ENCODE assay signal across 20 cellular contexts in the genomic region with DNA sequence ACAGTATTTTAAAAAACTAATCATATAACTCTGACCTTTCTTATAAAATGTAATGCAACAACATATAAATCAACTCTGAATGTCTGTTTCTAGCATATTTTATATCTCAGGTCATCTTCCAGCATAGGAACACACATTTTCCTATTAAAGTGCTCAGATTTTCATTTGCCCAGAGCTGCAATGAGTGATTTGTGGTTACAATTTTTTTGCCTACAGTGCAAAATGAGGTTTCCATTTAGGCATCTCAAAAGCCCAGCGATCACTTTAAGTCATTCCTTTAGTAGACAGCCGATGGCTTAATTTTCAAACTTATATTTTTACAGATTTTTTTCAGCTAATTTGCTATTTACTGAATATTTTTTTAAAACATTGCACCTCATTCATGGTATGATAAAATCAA. TPM values are rescaled to one million over a fixed set of nuclear protein-coding genes. Genes with fewer than 3 reads are reported as not detected.
DNase-seq lines count a peak whose midpoint lies in the region; ATAC-seq and TF ChIP-seq lines count a peak whose summit lies in the region.
"Had no signal": no experiment of that assay in that cellular context is flagged by ENCODE, and none has a peak within 500 bp of the region (broad histone marks: within the 10 kb centered on the region; RNA-seq: fewer than 3 reads in every experiment).

No MANE protein-coding gene starts in this region.

- H3K27ac ChIP-seq in heart right ventricle (peak overlapping the region in 3 of 10 donors; percentile 2 to 87 (median 53)), esophagus muscularis mucosa (replicated peaks in 1 of 4) (peak overlapping the region in 3 of 4 donors; percentile 19 to 54 (median 28)), muscle layer of duodenum (ENCODE audit: low read length) (peak overlapping the region; percentile 74), tibial artery (peak overlapping the region; percentile 31 to 42)
- H3K27ac ChIP-seq: C4-2B, HL-60, KMS-11 had no signal

- H3K9me3 ChIP-seq in heart right ventricle (no peaks in the 10 kb centered on the region), esophagus muscularis mucosa (no peaks in the 10 kb centered on the region), muscle layer of duodenum (ENCODE audit: control insufficient read depth in 1 of 2, low read length in 2 of 2) (no peaks in the 10 kb centered on the region), tibial artery (no peaks in the 10 kb centered on the region)
- H3K9me3 ChIP-seq: MG63 had no signal

- intact Hi-C loops in heart right ventricle (cut with DNase I) (loop anchor here in 1 of 10 donors (10.0 kb wide), 1 partner anchor 57 kb away; no protein-coding TSS in a partner anchor), left ventricle myocardium superior (cut with micrococcal nuclease) (no loop called here), esophagus muscularis mucosa (cut with DNase I) (no loop called here), tibial artery (cut with DNase I; ENCODE audit: low total_unique reads) (loop anchor here (10.0 kb wide), 2 partner anchors 163 to 167 kb away; no protein-coding TSS in a partner anchor)

- ATAC-seq in heart right ventricle = no peak
- ATAC-seq in left ventricle myocardium superior = no peak
- ATAC-seq in HG03196 (IDR thresholded peaks at IDR 0.05; ENCODE audit: unreplicated experiment) = no peak

- TF ChIP-seq EP300 in esophagus muscularis mucosa (IDR thresholded peaks at IDR 0.05) = no peak

- H3K27me3 ChIP-seq in heart right ventricle = no peaks in the 10 kb centered on the region
- no peaks in the 10 kb centered on the region for H3K27me3 ChIP-seq in esophagus muscularis mucosa
- no peaks in the 10 kb centered on the region for H3K27me3 ChIP-seq in muscle layer of duodenum (ENCODE audit: low read depth, low read length)
- H3K27me3 ChIP-seq in tibial artery = no peaks in the 10 kb centered on the region
- H3K27me3 ChIP-seq: MG63 had no signal

- H3K4me3 ChIP-seq in heart right ventricle (peak overlapping the region in 6 of 10 donors; percentile 18 to 48 (median 22)), esophagus muscularis mucosa (peak overlapping the region; percentile 11 to 29 (median 20)), muscle layer of duodenum (ENCODE audit: low read depth in 1 of 2, low read length in 2 of 2) (peak overlapping the region; percentile 18 to 49), tibial artery (peak overlapping the region in 1 of 2 donors; percentile 13)
- H3K4me3 ChIP-seq: MG63 had no signal

- H3K36me3 ChIP-seq in heart right ventricle (peaks cover 0 to 5% (median 0%) of the 10 kb centered on the region in 9 donors), esophagus muscularis mucosa (no peaks in the 10 kb centered on the region), muscle layer of duodenum (ENCODE audit: control insufficient read depth in 1 of 2, insufficient read depth in 2 of 2, low read length in 2 of 2) (no peaks in the 10 kb centered on the region), tibial artery (no peaks in the 10 kb centered on the region)
- H3K36me3 ChIP-seq: MG63 had no signal

- TF ChIP-seq CTCF in heart right ventricle (IDR thresholded peaks at IDR 0.05) (no peak), esophagus muscularis mucosa (IDR thresholded peaks at IDR 0.05) (no peak), tibial artery (IDR thresholded peaks at IDR 0.05) (no peak)

- H3K4me1 ChIP-seq in heart right ventricle (peaks cover 0 to 41% (median 7%) of the 10 kb centered on the region in 9 donors), esophagus muscularis mucosa (peaks cover 4 to 16% (median 11%) of the 10 kb centered on the region in 4 donors), muscle layer of duodenum (ENCODE audit: control insufficient read depth in 1 of 2, insufficient read depth in 2 of 2, low read length in 2 of 2) (peaks cover 0 to 7% of the 10 kb centered on the region in 2 donors), tibial artery (peaks cover 0 to 28% (median 4%) of the 10 kb centered on the region in 4 donors)

- no peak for TF ChIP-seq POLR2A in esophagus muscularis mucosa (IDR thresholded peaks at IDR 0.05; ENCODE audit: low read depth)

- DNase-seq in heart right ventricle (no peak), left ventricle myocardium superior (no peak), esophagus muscularis mucosa (ENCODE audit: extremely low spot score) (no peak), tibial artery (no peak), NCI-H146 treated with DMSO at 0.1 percent for 48 hours (lab: John Stamatoyannopoulos, UW; ENCODE audit: unreplicated experiment) (no peak), NCI-H187 treated with DMSO at 0.1 percent for 48 hours (lab: John Stamatoyannopoulos, UW) (no peak)
- DNase-seq: H7, MG63, NCI-H1105, NCI-H187, NCI-H2171, NCI-H446 treated with DMSO at 0.1 percent for 48 hours, NCI-H774, SHP77 had no signal

- 92 to 96% methylated on average over 2 of the region's 2 CpGs for WGBS in heart right ventricle, 2 donors
- 87% methylated on average over 2 of the region's 2 CpGs for WGBS in esophagus muscularis mucosa

RNA-seq across cellular contexts. Expression of a gene that starts 1.0 kb away (rescaled TPM):
- total RNA-seq in heart right ventricle (100 to 1,000 TPM in 1 of 10 donors, 10 to 100 TPM in 5, 1 to 10 TPM in 4; 5.3 to 118 (median 25.1) TPM), left ventricle myocardium superior (53.8 TPM), esophagus muscularis mucosa (100 to 1,000 TPM in 1 of 4 donors, 10 to 100 TPM in 3; 59.5 to 150 (median 74.3) TPM)
- polyA plus RNA-seq in heart right ventricle = 10 to 100 TPM; 18.2 to 23.1 TPM
- total RNA-seq: A172 had no signal

RNA-seq across cellular contexts. Expression of a gene that starts 26.5 kb away (rescaled TPM):
- 10 to 100 TPM; 27.1 to 43.0 (median 35.7) TPM for total RNA-seq in heart right ventricle
- polyA plus RNA-seq in heart right ventricle = 1 to 10 TPM; 6.7 to 7.2 TPM
- total RNA-seq in left ventricle myocardium superior = 34.1 TPM
- total RNA-seq in esophagus muscularis mucosa = 10 to 100 TPM; 24.1 to 39.3 (median 34.9) TPM
